In genomic region chr2:232321817-232322559, GRCh38 we compare ENCODE assay signal across 15 cellular contexts. TPM values are rescaled to one million over a fixed set of nuclear protein-coding genes. Genes with fewer than 3 reads are reported as not detected.
DNase-seq lines count a peak whose midpoint lies in the region; ATAC-seq, FAIRE-seq and TF ChIP-seq lines count a peak whose summit lies in the region.
"Had no signal": no experiment of that assay in that cellular context is flagged by ENCODE, and none has a peak within 500 bp of the region (broad histone marks: within the 10 kb centered on the region; RNA-seq: fewer than 3 reads in every experiment).

No MANE protein-coding gene starts in this region.

- peak overlapping the region; percentile 70 to 82 for H3K27ac ChIP-seq in prostate gland
- no peak overlapping the region for H3K27ac ChIP-seq in lower lobe of right lung

- H3K4me1 ChIP-seq in prostate gland (replicated peaks) (peaks cover 41% of the 10 kb centered on the region), lower lobe of right lung (no peaks in the 10 kb centered on the region)

- H3K4me3 ChIP-seq in H7 (ENCODE audit: insufficient read depth, low read depth, low read length): no peak overlapping the region
- no peak overlapping the region for H3K4me3 ChIP-seq in bronchial epithelial cell (ENCODE audit: low read depth, low read length)
- no peak overlapping the region for H3K4me3 ChIP-seq in prostate gland
- H3K4me3 ChIP-seq in lower lobe of right lung: no peak overlapping the region

- H3K27ac Mint-ChIP-seq in activated CD8-positive, alpha-beta memory T cell treated with anti-CD3 and anti-CD28 coated beads, Interleukin-2, amount 10 ng/mL, durations not matched to agents 7 days and 5 days: peak overlapping the region; percentile 83

- CTCF ChIA-PET in activated CD8-positive, alpha-beta memory T cell treated with anti-CD3 and anti-CD28 coated beads, Interleukin-2, amount 10 ng/mL, durations not matched to agents 7 days and 5 days (lab: Charles Lee): interaction anchor here (0.9 to 9.9 kb wide), 9 partner anchors 12 to 422 kb away, joined by 3 to 153 read pairs (median 6); partner anchors contain the start of gene NPPC

- no peak for TF ChIP-seq POLR2A in prostate gland (IDR thresholded peaks at IDR 0.05)

- H3K27me3 Mint-ChIP-seq in activated CD8-positive, alpha-beta memory T cell treated with anti-CD3 and anti-CD28 coated beads, Interleukin-2, amount 10 ng/mL, durations not matched to agents 7 days and 5 days: no peaks in the 10 kb centered on the region

- H3K27me3 ChIP-seq in H7 (ENCODE audit: control insufficient read depth, insufficient read depth, low read length) (no peaks in the 10 kb centered on the region), bronchial epithelial cell (ENCODE audit: control insufficient read depth, insufficient read depth, low read length) (no peaks in the 10 kb centered on the region), prostate gland (replicated peaks; ENCODE audit: insufficient read depth) (no peaks in the 10 kb centered on the region), lower lobe of right lung (ENCODE audit: low read depth) (no peaks in the 10 kb centered on the region)

- peak; percentile 11 for ATAC-seq in activated CD8-positive, alpha-beta memory T cell treated with anti-CD3 and anti-CD28 coated beads, Interleukin-2, amount 10 ng/mL, durations not matched to agents 7 days and 5 days
- no peak for ATAC-seq in lower lobe of right lung

- intact Hi-C loops in prostate gland (cut with DNase I) (no loop called here), lower lobe of right lung (cut with DNase I) (no loop called here)

- peaks cover 41% of the 10 kb centered on the region for H3K4me1 Mint-ChIP-seq in activated CD8-positive, alpha-beta memory T cell treated with anti-CD3 and anti-CD28 coated beads, Interleukin-2, amount 10 ng/mL, durations not matched to agents 7 days and 5 days

- peak; percentile 40 for DNase-seq in activated CD8-positive, alpha-beta memory T cell treated with anti-CD3 and anti-CD28 coated beads, Interleukin-2, amount 10 ng/mL, durations not matched to agents 7 days and 5 days
- DNase-seq in activated CD8-positive, alpha-beta memory T cell treated with anti-CD3 and anti-CD28 coated beads, Interleukin-2, amount 50 U/mL, for 4 hours: no peak
- peak; percentile 47 for DNase-seq in H7
- DNase-seq in bronchial epithelial cell (ENCODE audit: low read depth): no peak
- DNase-seq in prostate gland (ENCODE audit: low spot score): no peak
- no peak for DNase-seq in lower lobe of right lung
- DNase-seq in NCI-H1105 treated with DMSO at 0.1 percent for 48 hours (lab: John Stamatoyannopoulos, UW): no peak
- DNase-seq in SHP77 treated with DMSO at 0.1 percent for 48 hours (lab: John Stamatoyannopoulos, UW): no peak
- DNase-seq: ACHN; effector CD4-positive, alpha-beta T cell; NCI-H1092 treated with DMSO at 0.1 percent for 48 hours had no signal

- WGBS in prostate gland: 92% methylated on average over 7 of the region's 9 CpGs

- TF ChIP-seq CTCF in bronchial epithelial cell (IDR thresholded peaks at IDR 0.05; ENCODE audit: insufficient read depth, low read length, severe bottlenecking): no peak
- TF ChIP-seq CTCF in prostate gland (IDR thresholded peaks at IDR 0.05): no peak
- TF ChIP-seq CTCF in lower lobe of right lung (IDR thresholded peaks at IDR 0.05): no peak

- no peaks in the 10 kb centered on the region for H3K36me3 Mint-ChIP-seq in activated CD8-positive, alpha-beta memory T cell treated with anti-CD3 and anti-CD28 coated beads, Interleukin-2, amount 10 ng/mL, durations not matched to agents 7 days and 5 days

- H3K9me3 Mint-ChIP-seq in activated CD8-positive, alpha-beta memory T cell treated with anti-CD3 and anti-CD28 coated beads, Interleukin-2, amount 10 ng/mL, durations not matched to agents 7 days and 5 days (ENCODE audit: low read depth): no peaks in the 10 kb centered on the region
- H3K9me3 Mint-ChIP-seq: activated T-cell treated with anti-CD3 and anti-CD28 coated beads, Interleukin-2, amount 50 U/mL, for 4 hours had no signal

- H3K4me3 Mint-ChIP-seq in activated CD8-positive, alpha-beta memory T cell treated with anti-CD3 and anti-CD28 coated beads, Interleukin-2, amount 10 ng/mL, durations not matched to agents 7 days and 5 days: no peak overlapping the region
- H3K4me3 Mint-ChIP-seq: activated T-cell treated with anti-CD3 and anti-CD28 coated beads, Interleukin-2, amount 50 U/mL, for 4 hours had no signal

- H3K36me3 ChIP-seq in H7 (replicated peaks; ENCODE audit: control insufficient read depth, insufficient read depth, low read length) (no peaks in the 10 kb centered on the region), bronchial epithelial cell (ENCODE audit: control insufficient read depth, insufficient read depth, low read length) (no peaks in the 10 kb centered on the region), prostate gland (no peaks in the 10 kb centered on the region), lower lobe of right lung (no peaks in the 10 kb centered on the region)

- H3K9me3 ChIP-seq in prostate gland (no peaks in the 10 kb centered on the region), lower lobe of right lung (no peaks in the 10 kb centered on the region)

- FAIRE-seq in bronchial epithelial cell (lab: Jason Lieb, UNC): peak; percentile 43
- FAIRE-seq: H54 had no signal

RNA-seq across cellular contexts. Expression of gene ALPP, which starts 56.6 kb away (rescaled TPM):
- not detected for total RNA-seq in activated CD8-positive, alpha-beta memory T cell treated with anti-CD3 and anti-CD28 coated beads, Interleukin-2, amount 10 ng/mL, durations not matched to agents 7 days and 5 days
- total RNA-seq in H7 (2014; rRNA removed; shearing (Covaris generic)): 0.15 and 0.69 TPM in 2 replicates
- total RNA-seq in bronchial epithelial cell (not detected in 2 replicates), prostate gland (under 1 TPM in 1 of 2 donors, not detected in 1; 0.97 TPM), lower lobe of right lung (6.0 TPM)
- total RNA-seq: activated T-cell treated with anti-CD3 and anti-CD28 coated beads, Interleukin-2, amount 50 U/mL, for 4 hours; lung microvascular endothelial cell; SK-MEL-5 had no signal

Comparison
In these comparisons a context has a peak if more than half of its experiments do, and no peak if none do; other contexts are left out.
1. DNase-seq: peak in activated CD8-positive, alpha-beta memory T cell treated with anti-CD3 and anti-CD28 coated beads, Interleukin-2, amount 10 ng/mL, durations not matched to agents 7 days and 5 days (single experiment) and H7 (single experiment); none in activated CD8-positive, alpha-beta memory T cell treated with anti-CD3 and anti-CD28 coated beads, Interleukin-2, amount 50 U/mL, for 4 hours (single experiment), bronchial epithelial cell (single experiment), prostate gland (single experiment), lower lobe of right lung (single experiment), NCI-H1105 treated with DMSO at 0.1 percent for 48 hours (single experiment) and SHP77 treated with DMSO at 0.1 percent for 48 hours (single experiment).